Comparison of ENCODE assay signal across 15 cellular contexts in the genomic region with DNA sequence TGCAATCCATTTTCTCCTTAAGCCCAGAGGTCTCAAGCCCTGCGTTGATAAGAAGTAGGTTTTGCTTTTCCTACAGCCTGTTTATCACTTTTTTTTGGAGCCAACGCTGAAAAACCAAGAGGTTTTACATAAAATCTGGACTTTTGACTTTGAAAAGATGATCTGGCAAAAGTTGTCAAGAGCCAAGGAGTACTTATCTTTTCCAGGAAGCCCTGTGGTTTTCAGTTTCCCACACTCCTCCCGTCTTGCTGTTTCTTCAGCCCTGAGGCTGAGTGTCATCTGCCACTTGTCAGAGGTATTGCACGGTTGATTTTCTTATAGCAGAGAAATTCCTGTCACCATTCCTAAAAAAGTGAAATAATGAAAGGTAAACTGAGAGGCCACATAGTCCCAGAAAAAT.
A peak's percentile ranks its signal among the peaks of the same experiment; 100 is the strongest.
DNase-seq lines count a peak whose midpoint lies in the region; ATAC-seq and TF ChIP-seq lines count a peak whose summit lies in the region.
"Had no signal": no experiment of that assay in that cellular context is flagged by ENCODE, and none has a peak within 500 bp of the region (broad histone marks: within the 10 kb centered on the region; RNA-seq: fewer than 3 reads in every experiment).

No MANE protein-coding gene starts in this region.

- POLR2A ChIA-PET in activated CD4-positive, alpha-beta memory T cell treated with anti-CD3 and anti-CD28 coated beads for 36 hours (lab: Charles Lee), result no interaction called here
- POLR2A ChIA-PET in activated CD4-positive, alpha-beta memory T cell treated with anti-CD3 and anti-CD28 coated beads, Interleukin-2, amount 10 ng/mL, durations not matched to agents 7 days and 5 days (lab: Charles Lee), result no interaction called here

- H3K27ac Mint-ChIP-seq in activated CD4-positive, alpha-beta memory T cell treated with anti-CD3 and anti-CD28 coated beads for 36 hours, result peak overlapping the region; percentile 33
- H3K27ac Mint-ChIP-seq in activated CD4-positive, alpha-beta memory T cell treated with anti-CD3 and anti-CD28 coated beads, Interleukin-2, amount 10 ng/mL, durations not matched to agents 7 days and 5 days, result no peak overlapping the region
- H3K27ac Mint-ChIP-seq in natural killer cell treated with Interleukin-12 subunit alpha and Interleukin-12 subunit beta and Interleukin-15 and Interleukin-18, amount 100 ng/mL, for 72 hours, result peak overlapping the region; percentile 41 to 76
- H3K27ac Mint-ChIP-seq: neural progenitor cell had no signal

- TF ChIP-seq CTCF in brain microvascular endothelial cell (IDR thresholded peaks at IDR 0.05; ENCODE audit: low read depth, low read length, missing control alignments), result no peak

- intact Hi-C loops in activated CD4-positive, alpha-beta memory T cell treated with anti-CD3 and anti-CD28 coated beads for 36 hours (cut with micrococcal nuclease), result no loop called here

- H3K36me3 Mint-ChIP-seq in activated CD4-positive, alpha-beta memory T cell treated with anti-CD3 and anti-CD28 coated beads for 36 hours, result peaks cover 36% of the 10 kb centered on the region
- H3K36me3 Mint-ChIP-seq in activated CD4-positive, alpha-beta memory T cell treated with anti-CD3 and anti-CD28 coated beads, Interleukin-2, amount 10 ng/mL, durations not matched to agents 7 days and 5 days (ENCODE audit: low read depth), result peaks cover 32% of the 10 kb centered on the region
- H3K36me3 Mint-ChIP-seq in natural killer cell treated with Interleukin-12 subunit alpha and Interleukin-12 subunit beta and Interleukin-15 and Interleukin-18, amount 100 ng/mL, for 72 hours, result peaks cover 9% of the 10 kb centered on the region

- DNase-seq in activated CD4-positive, alpha-beta memory T cell treated with anti-CD3 and anti-CD28 coated beads for 36 hours, result peak; percentile 24
- no peak for DNase-seq in activated CD4-positive, alpha-beta memory T cell treated with anti-CD3 and anti-CD28 coated beads, Interleukin-2, amount 10 ng/mL, durations not matched to agents 7 days and 5 days
- peak; percentile 72 for DNase-seq in M059J (ENCODE audit: low read depth)
- DNase-seq in brain microvascular endothelial cell, result peak; percentile 71
- no peak for DNase-seq in natural killer cell treated with Interleukin-12 subunit alpha and Interleukin-12 subunit beta and Interleukin-15 and Interleukin-18, amount 100 ng/mL, for 72 hours (ENCODE audit: low spot score)
- DNase-seq in COR-L47 (lab: John Stamatoyannopoulos, UW), result no peak
- no peak for DNase-seq in stimulated activated CD4-positive, alpha-beta T cell treated with anti-CD3 and anti-CD28 coated beads, Interleukin-4, amount 100 ng/mL, for 4 hours
- DNase-seq: ACHN, dorsolateral prefrontal cortex, left colon, NCI-H510A treated with DMSO at 0.1 percent for 48 hours had no signal

- no peaks in the 10 kb centered on the region for H3K27me3 ChIP-seq in brain microvascular endothelial cell (replicated peaks)
- H3K27me3 ChIP-seq: dorsolateral prefrontal cortex, neural progenitor cell had no signal

- H3K4me1 Mint-ChIP-seq in activated CD4-positive, alpha-beta memory T cell treated with anti-CD3 and anti-CD28 coated beads for 36 hours (ENCODE audit: low read depth), result peaks cover 27% of the 10 kb centered on the region
- peaks cover 15% of the 10 kb centered on the region for H3K4me1 Mint-ChIP-seq in activated CD4-positive, alpha-beta memory T cell treated with anti-CD3 and anti-CD28 coated beads, Interleukin-2, amount 10 ng/mL, durations not matched to agents 7 days and 5 days
- H3K4me1 Mint-ChIP-seq in natural killer cell treated with Interleukin-12 subunit alpha and Interleukin-12 subunit beta and Interleukin-15 and Interleukin-18, amount 100 ng/mL, for 72 hours (ENCODE audit: low read depth in 2 of 2), result peaks cover 16 to 19% of the 10 kb centered on the region in 2 donors

- peaks cover 9% of the 10 kb centered on the region for H3K9me3 Mint-ChIP-seq in activated CD4-positive, alpha-beta memory T cell treated with anti-CD3 and anti-CD28 coated beads for 36 hours
- peaks cover 7% of the 10 kb centered on the region for H3K9me3 Mint-ChIP-seq in activated CD4-positive, alpha-beta memory T cell treated with anti-CD3 and anti-CD28 coated beads, Interleukin-2, amount 10 ng/mL, durations not matched to agents 7 days and 5 days
- peaks cover 4% of the 10 kb centered on the region for H3K9me3 Mint-ChIP-seq in natural killer cell treated with Interleukin-12 subunit alpha and Interleukin-12 subunit beta and Interleukin-15 and Interleukin-18, amount 100 ng/mL, for 72 hours
- H3K9me3 Mint-ChIP-seq: neural progenitor cell had no signal

- H3K4me3 ChIP-seq in brain microvascular endothelial cell (ENCODE audit: low read depth, low read length), result no peak overlapping the region
- H3K4me3 ChIP-seq: dorsolateral prefrontal cortex, neural progenitor cell, skin epidermis had no signal

- no peaks in the 10 kb centered on the region for H3K27me3 Mint-ChIP-seq in activated CD4-positive, alpha-beta memory T cell treated with anti-CD3 and anti-CD28 coated beads for 36 hours
- no peaks in the 10 kb centered on the region for H3K27me3 Mint-ChIP-seq in activated CD4-positive, alpha-beta memory T cell treated with anti-CD3 and anti-CD28 coated beads, Interleukin-2, amount 10 ng/mL, durations not matched to agents 7 days and 5 days
- no peaks in the 10 kb centered on the region for H3K27me3 Mint-ChIP-seq in natural killer cell treated with Interleukin-12 subunit alpha and Interleukin-12 subunit beta and Interleukin-15 and Interleukin-18, amount 100 ng/mL, for 72 hours

- ATAC-seq in natural killer cell treated with Interleukin-12 subunit alpha and Interleukin-12 subunit beta and Interleukin-15 and Interleukin-18, amount 100 ng/mL, for 72 hours, result no peak
- ATAC-seq in GM18502 (IDR thresholded peaks at IDR 0.05; ENCODE audit: poor library complexity, unreplicated experiment), result no peak
- ATAC-seq: left colon had no signal

- CTCF ChIA-PET in activated CD4-positive, alpha-beta memory T cell treated with anti-CD3 and anti-CD28 coated beads for 36 hours (lab: Charles Lee), result no interaction called here
- CTCF ChIA-PET in activated CD4-positive, alpha-beta memory T cell treated with anti-CD3 and anti-CD28 coated beads, Interleukin-2, amount 10 ng/mL, durations not matched to agents 7 days and 5 days (lab: Charles Lee), result no interaction called here

- H3K36me3 ChIP-seq in brain microvascular endothelial cell (replicated peaks), result no peaks in the 10 kb centered on the region
- H3K36me3 ChIP-seq: neural progenitor cell had no signal

- H3K27ac ChIP-seq in brain microvascular endothelial cell, result no peak overlapping the region
- H3K27ac ChIP-seq: neural progenitor cell, RWPE1, skin epidermis had no signal

- H3K4me3 Mint-ChIP-seq in activated CD4-positive, alpha-beta memory T cell treated with anti-CD3 and anti-CD28 coated beads for 36 hours, result no peak overlapping the region
- no peak overlapping the region for H3K4me3 Mint-ChIP-seq in activated CD4-positive, alpha-beta memory T cell treated with anti-CD3 and anti-CD28 coated beads, Interleukin-2, amount 10 ng/mL, durations not matched to agents 7 days and 5 days
- H3K4me3 Mint-ChIP-seq in natural killer cell treated with Interleukin-12 subunit alpha and Interleukin-12 subunit beta and Interleukin-15 and Interleukin-18, amount 100 ng/mL, for 72 hours, result no peak overlapping the region
- H3K4me3 Mint-ChIP-seq: neural progenitor cell had no signal

- in situ Hi-C loops in brain microvascular endothelial cell (cut with HindIII; ENCODE audit: low pct_ligation_motif_present, low sequenced_read_pairs), result no loop called here

Comparison
In these comparisons a context has a peak if more than half of its experiments do, and no peak if none do; other contexts are left out.
1. DNase-seq: peak in activated CD4-positive, alpha-beta memory T cell treated with anti-CD3 and anti-CD28 coated beads for 36 hours (single experiment), M059J (single experiment) and brain microvascular endothelial cell (single experiment); none in activated CD4-positive, alpha-beta memory T cell treated with anti-CD3 and anti-CD28 coated beads, Interleukin-2, amount 10 ng/mL, durations not matched to agents 7 days and 5 days (single experiment), natural killer cell treated with Interleukin-12 subunit alpha and Interleukin-12 subunit beta and Interleukin-15 and Interleukin-18, amount 100 ng/mL, for 72 hours (single experiment), COR-L47 (single experiment) and stimulated activated CD4-positive, alpha-beta T cell treated with anti-CD3 and anti-CD28 coated beads, Interleukin-4, amount 100 ng/mL, for 4 hours (0 of 2).